Comparison of ENCODE assay signal across 23 cellular contexts in genomic region chr12:119775246-119775895, GRCh38.
"Had no signal": no experiment of that assay in that cellular context is flagged by ENCODE, and none has a peak within 500 bp of the region (broad histone marks: within the 10 kb centered on the region; RNA-seq: fewer than 3 reads in every experiment).

No MANE protein-coding gene starts in this region.

- H3K4me3 ChIP-seq: esophagus squamous epithelium, gastroesophageal sphincter, heart left ventricle, left lung, lower lobe of right lung, neural progenitor cell, psoas muscle, tibial nerve had no signal

- H3K27me3 ChIP-seq: esophagus squamous epithelium, gastroesophageal sphincter, heart left ventricle, left lung, neural progenitor cell, tibial nerve had no signal

- DNase-seq: activated CD4-positive, alpha-beta memory T cell treated with anti-CD3 and anti-CD28 coated beads for 36 hours; activated CD4-positive, alpha-beta T cell treated with anti-CD3 and anti-CD28 coated beads, Interleukin-2, amount 10 ng/mL, durations not matched to agents 24 days and 14 days; activated CD4-positive, CD25-positive, alpha-beta regulatory T cell treated with anti-CD3 and anti-CD28 coated beads, Interleukin-2, amount 50 U/mL, for 72 hours; activated CD8-positive, alpha-beta memory T cell treated with anti-CD3 and anti-CD28 coated beads, Interleukin-2, amount 50 U/mL, for 48 hours; activated gamma-delta T cell; activated naive CD4-positive, alpha-beta T cell treated with anti-CD3 and anti-CD28 coated beads, Interleukin-2, amount 50 U/mL, for 16 hours; activated T-cell treated with anti-CD3 and anti-CD28 coated beads, Interleukin-2, amount 50 U/mL, for 24 hours; amniotic stem cell; esophagus squamous epithelium; heart left ventricle; left lung; lower lobe of right lung; mesenchymal stem cell; natural killer cell; occipital lobe; psoas muscle; right cardiac atrium; stimulated activated CD4-positive, alpha-beta T cell treated with anti-CD3 and anti-CD28 coated beads, Interleukin-2, amount 100 ng/mL, for 48 hours; stimulated activated naive CD4-positive, alpha-beta T cell treated with Interleukin-2 at 50 U/mL for 16 hours had no signal

- H3K36me3 ChIP-seq: gastroesophageal sphincter, lower lobe of right lung, neural progenitor cell had no signal

- H3K9me3 ChIP-seq: esophagus squamous epithelium, gastroesophageal sphincter, heart left ventricle, left lung, lower lobe of right lung, psoas muscle, tibial nerve had no signal

- H3K4me1 ChIP-seq: esophagus squamous epithelium, heart left ventricle, left lung, lower lobe of right lung, neural progenitor cell, parathyroid adenoma, psoas muscle had no signal

- H3K27ac ChIP-seq: esophagus squamous epithelium, gastroesophageal sphincter, heart left ventricle, left lung, lower lobe of right lung, neural progenitor cell, parathyroid adenoma, psoas muscle, tibial nerve had no signal

- ATAC-seq: gastroesophageal sphincter, heart left ventricle, left lung, lower lobe of right lung, natural killer cell, psoas muscle, right cardiac atrium had no signal
